Comparison of ENCODE assay signal across 9 cellular contexts in the genomic region with DNA sequence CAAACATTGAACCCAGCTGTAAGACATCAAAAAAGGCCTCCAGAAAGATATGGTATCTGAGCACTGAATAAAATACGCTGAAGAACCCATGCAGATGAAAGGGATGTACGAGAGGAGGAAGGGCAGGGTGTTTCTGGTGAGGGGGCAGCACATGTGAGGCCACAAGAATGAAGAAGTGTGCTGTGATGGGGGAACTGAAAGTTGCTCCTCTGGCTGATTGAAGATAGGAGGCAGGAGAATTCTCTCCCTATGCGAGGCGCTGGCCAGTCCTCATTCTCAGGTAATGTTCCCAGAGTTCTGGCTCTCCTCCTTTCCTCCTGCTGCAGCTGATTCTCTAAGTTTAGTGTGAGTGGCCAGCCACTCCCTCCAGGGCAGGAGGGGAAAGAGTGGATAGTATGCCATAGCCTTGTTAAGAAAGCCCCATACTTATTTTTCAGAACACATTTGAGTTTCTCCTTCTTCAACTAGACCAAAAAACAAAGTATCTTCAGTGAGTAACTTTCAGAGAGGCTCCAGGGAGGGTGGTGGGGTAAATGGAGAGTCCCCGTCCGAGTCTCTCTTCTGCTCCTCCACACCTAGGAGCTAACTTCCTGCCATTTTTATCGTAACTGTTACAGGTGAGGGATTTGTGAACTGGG. TPM values are rescaled to one million over a fixed set of nuclear protein-coding genes. Genes with fewer than 3 reads are reported as not detected.
DNase-seq lines count a peak whose midpoint lies in the region; ATAC-seq and TF ChIP-seq lines count a peak whose summit lies in the region.
"Had no signal": no experiment of that assay in that cellular context is flagged by ENCODE, and none has a peak within 500 bp of the region (broad histone marks: within the 10 kb centered on the region; RNA-seq: fewer than 3 reads in every experiment).

No MANE protein-coding gene starts in this region.

- no peak overlapping the region for H3K27ac ChIP-seq in SJCRH30

- H3K4me3 ChIP-seq in GM12864 (ENCODE audit: low read depth, low read length) (peak overlapping the region; percentile 25), SJCRH30 (no peak overlapping the region)

- H3K27me3 ChIP-seq in SJCRH30 = 0 out of 2 replicates have a peak, but pooled peaks cover 4% of the 10 kb centered on the region

- ATAC-seq in GM19468 (IDR thresholded peaks at IDR 0.05; ENCODE audit: extremely low read depth, unreplicated experiment) (peak; percentile 53), HG03175 (IDR thresholded peaks at IDR 0.05; ENCODE audit: unreplicated experiment) (peak; percentile 91)

- no peaks in the 10 kb centered on the region for H3K36me3 ChIP-seq in SJCRH30

- no peaks in the 10 kb centered on the region; the same call in 1 of the 2 replicates for H3K4me1 ChIP-seq in SJCRH30

- no peaks in the 10 kb centered on the region for H3K9me3 ChIP-seq in SJCRH30 (replicated peaks)

- TF ChIP-seq CTCF in GM12864 (IDR thresholded peaks at IDR 0.05; ENCODE audit: low read depth, low read length, missing control alignments) = no peak

- peak; percentile 88 for DNase-seq in GM12864 (ENCODE audit: low read depth)
- DNase-seq in UCSD-AML1 (lab: John Stamatoyannopoulos, UW; ENCODE audit: unreplicated experiment) = peak; percentile 30
- no peak for DNase-seq in NCI-H2081 treated with DMSO at 0.1 percent for 48 hours (lab: John Stamatoyannopoulos, UW)
- DNase-seq in SJCRH30 = no peak
- no peak for DNase-seq in amniotic stem cell (lab: John Stamatoyannopoulos, UW)
- DNase-seq in cerebellum (ENCODE audit: low spot score) = no peak
- DNase-seq: NCI-H1417 had no signal

RNA-seq across cellular contexts. Expression of a gene that starts 26.9 kb away (rescaled TPM):
- 116 and 176 TPM in 2 replicates for total RNA-seq in SJCRH30 (2014; rRNA removed; shearing (Covaris generic))
- total RNA-seq in cerebellum = 7.7 TPM

RNA-seq across cellular contexts. Expression of a gene that starts 38.4 kb away (rescaled TPM):
- 27.3 and 32.2 TPM in 2 replicates for total RNA-seq in SJCRH30 (2014; rRNA removed; shearing (Covaris generic))
- total RNA-seq in cerebellum = 4.9 TPM

Comparison
In these comparisons a context has a peak if more than half of its experiments do, and no peak if none do; other contexts are left out.
1. DNase-seq: peak in GM12864 (single experiment) and UCSD-AML1 (single experiment); none in NCI-H2081 treated with DMSO at 0.1 percent for 48 hours (single experiment), SJCRH30 (0 of 2), amniotic stem cell (single experiment) and cerebellum (single experiment).
2. RNA of a gene that starts 26.9 kb away (total RNA-seq): 116 to 176 TPM in SJCRH30; 7.7 TPM in cerebellum (single experiment); every median in the first group is over 10 times any median in the second.